Comparison of ENCODE assay signal across 12 cellular contexts in genomic region chr6:139016337-139017213, GRCh38. TPM values are rescaled to one million over a fixed set of nuclear protein-coding genes. Genes with fewer than 3 reads are reported as not detected.
DNase-seq lines count a peak whose midpoint lies in the region; ATAC-seq and TF ChIP-seq lines count a peak whose summit lies in the region.
"Had no signal": no experiment of that assay in that cellular context is flagged by ENCODE, and none has a peak within 500 bp of the region (broad histone marks: within the 10 kb centered on the region; RNA-seq: fewer than 3 reads in every experiment).

No MANE protein-coding gene starts in this region.

- H3K27ac Mint-ChIP-seq in stimulated activated memory B cell treated with anti-CD40 and anti-IgM and Interleukin-4, amounts not matched to agents 10 μg/mL and 1 μg/mL and 100 μg/mL, for 72 hours, result peak overlapping the region; percentile 17
- H3K27ac Mint-ChIP-seq: stimulated activated naive CD8-positive, alpha-beta T cell treated with anti-CD3 and anti-CD28 coated beads, Interleukin-15, Interleukin-2, amounts not matched to agents 100 ng/mL and 50 ng/mL, for 24 hours had no signal

- TF ChIP-seq CTCF in VCaP (conservative IDR thresholded peaks at IDR 0.05) (no peak), RWPE1 (conservative IDR thresholded peaks at IDR 0.05; ENCODE audit: low read depth) (no peak)

- H3K4me3 Mint-ChIP-seq in stimulated activated memory B cell treated with anti-CD40 and anti-IgM and Interleukin-4, amounts not matched to agents 10 μg/mL and 1 μg/mL and 100 μg/mL, for 72 hours, result no peak overlapping the region
- H3K4me3 Mint-ChIP-seq: central memory CD8-positive, alpha-beta T cell; stimulated activated naive CD8-positive, alpha-beta T cell treated with anti-CD3 and anti-CD28 coated beads, Interleukin-15, Interleukin-2, amounts not matched to agents 100 ng/mL and 50 ng/mL, for 24 hours had no signal

- POLR2A ChIA-PET in RWPE1 (lab: Yijun Ruan, JAX; ENCODE audit: low non-redundant PET), result no interaction called here

- CTCF ChIA-PET in RWPE1 (lab: Yijun Ruan, JAX), result no interaction called here

- ATAC-seq in GM19463 (IDR thresholded peaks at IDR 0.05; ENCODE audit: unreplicated experiment) (peak; percentile 94), HG03103 (IDR thresholded peaks at IDR 0.05; ENCODE audit: low read depth, unreplicated experiment) (peak; percentile 95), left lobe of liver (no peak)
- ATAC-seq in stimulated activated memory B cell treated with anti-CD40 and anti-IgM and Interleukin-4, amounts not matched to agents 10 μg/mL and 1 μg/mL and 100 μg/mL, for 72 hours, result peak; percentile 91
- ATAC-seq: HCT116 had no signal

- H3K27ac ChIP-seq in VCaP (peak overlapping the region; percentile 66), RWPE1 (no peak overlapping the region)

- peaks cover 16% of the 10 kb centered on the region for H3K4me1 Mint-ChIP-seq in stimulated activated memory B cell treated with anti-CD40 and anti-IgM and Interleukin-4, amounts not matched to agents 10 μg/mL and 1 μg/mL and 100 μg/mL, for 72 hours
- H3K4me1 Mint-ChIP-seq: central memory CD8-positive, alpha-beta T cell had no signal

- H3K27me3 Mint-ChIP-seq in stimulated activated memory B cell treated with anti-CD40 and anti-IgM and Interleukin-4, amounts not matched to agents 10 μg/mL and 1 μg/mL and 100 μg/mL, for 72 hours, result no peaks in the 10 kb centered on the region
- H3K27me3 Mint-ChIP-seq: stimulated activated naive CD8-positive, alpha-beta T cell treated with anti-CD3 and anti-CD28 coated beads, Interleukin-15, Interleukin-2, amounts not matched to agents 100 ng/mL and 50 ng/mL, for 24 hours had no signal

- DNase-seq in cerebellar cortex (ENCODE audit: low spot score), result no peak
- DNase-seq in RWPE1 (ENCODE audit: low spot score), result no peak
- DNase-seq in left lobe of liver (ENCODE audit: low spot score), result no peak
- DNase-seq: mucosa of descending colon, T-helper 1 cell had no signal

- no peaks in the 10 kb centered on the region for H3K36me3 Mint-ChIP-seq in stimulated activated memory B cell treated with anti-CD40 and anti-IgM and Interleukin-4, amounts not matched to agents 10 μg/mL and 1 μg/mL and 100 μg/mL, for 72 hours

- H3K9me3 Mint-ChIP-seq in stimulated activated memory B cell treated with anti-CD40 and anti-IgM and Interleukin-4, amounts not matched to agents 10 μg/mL and 1 μg/mL and 100 μg/mL, for 72 hours, result no peaks in the 10 kb centered on the region
- H3K9me3 Mint-ChIP-seq: central memory CD8-positive, alpha-beta T cell; stimulated activated naive CD8-positive, alpha-beta T cell treated with anti-CD3 and anti-CD28 coated beads, Interleukin-15, Interleukin-2, amounts not matched to agents 100 ng/mL and 50 ng/mL, for 24 hours had no signal

RNA-seq across cellular contexts. Expression of gene ABRACL, which starts 12.0 kb away (rescaled TPM):
- 49.8 TPM for total RNA-seq in left lobe of liver

RNA-seq across cellular contexts. Expression of gene REPS1, which starts 28.5 kb away (rescaled TPM):
- total RNA-seq in left lobe of liver, result 49.4 TPM
